Comparison of ENCODE assay signal across 24 cellular contexts in the genomic region with DNA sequence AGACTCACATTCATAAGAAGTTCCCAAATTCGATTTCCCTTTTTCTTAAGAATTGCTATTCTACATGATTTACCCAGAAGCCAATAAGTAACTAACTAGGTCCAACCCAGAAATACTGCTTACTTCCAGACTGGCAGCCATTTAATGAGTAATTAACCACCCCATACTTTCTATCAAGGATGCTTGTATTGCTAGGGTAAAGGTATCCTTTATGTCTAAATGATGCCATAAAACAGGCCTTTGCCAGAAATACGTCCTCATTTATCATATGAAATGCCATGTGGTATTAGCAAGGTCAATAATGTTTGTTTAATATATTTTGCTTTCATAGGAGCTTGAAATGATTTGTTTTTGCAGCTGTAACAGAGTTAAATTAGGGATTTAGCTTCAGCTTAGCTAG.
"Had no signal": no experiment of that assay in that cellular context is flagged by ENCODE, and none has a peak within 500 bp of the region (broad histone marks: within the 10 kb centered on the region; RNA-seq: fewer than 3 reads in every experiment).

No MANE protein-coding gene starts in this region.

- H2AFZ ChIP-seq: parathyroid adenoma had no signal

- H3K27me3 ChIP-seq: adrenal gland, breast epithelium, gastrocnemius medialis, sigmoid colon, spleen, upper lobe of right lung had no signal

- FAIRE-seq: astrocyte had no signal

- H3K36me3 Mint-ChIP-seq: activated naive CD4-positive, alpha-beta T cell treated with anti-CD3 and anti-CD28 coated beads, Interleukin-2, amount 50 U/mL, for 72 hours had no signal

- H3K27ac ChIP-seq: adrenal gland, breast epithelium, coronary artery, gastrocnemius medialis, parathyroid adenoma, sigmoid colon, spleen, thoracic aorta, upper lobe of right lung had no signal

- H3K4me3 Mint-ChIP-seq: immature natural killer cell; stimulated activated memory B cell treated with anti-CD40 and anti-IgM and Interleukin-4, amounts not matched to agents 10 μg/mL and 1 μg/mL and 100 μg/mL, for 72 hours had no signal

- H3K4me3 ChIP-seq: adrenal gland, breast epithelium, coronary artery, gastrocnemius medialis, sigmoid colon, spleen, thoracic aorta, upper lobe of right lung had no signal

- H3K9me3 Mint-ChIP-seq: activated naive CD4-positive, alpha-beta T cell treated with anti-CD3 and anti-CD28 coated beads, Interleukin-2, amount 50 U/mL, for 72 hours; immature natural killer cell; naive thymus-derived CD4-positive, alpha-beta T cell; stimulated activated memory B cell treated with anti-CD40 and anti-IgM and Interleukin-4, amounts not matched to agents 10 μg/mL and 1 μg/mL and 100 μg/mL, for 72 hours had no signal

- H3K36me3 ChIP-seq: adrenal gland, breast epithelium, gastrocnemius medialis, sigmoid colon, spleen, thoracic aorta, upper lobe of right lung had no signal

- DNase-seq: activated CD4-positive, alpha-beta T cell treated with anti-CD3 and anti-CD28 coated beads for 1 hour; activated CD8-positive, alpha-beta memory T cell treated with anti-CD3 and anti-CD28 coated beads for 24 hours; activated CD8-positive, alpha-beta memory T cell treated with anti-CD3 and anti-CD28 coated beads, Interleukin-2, amount 50 U/mL, for 48 hours; activated gamma-delta T cell treated with Interleukin-2 at 50 U/mL for 16 hours; adrenal gland; gastrocnemius medialis; head of caudate nucleus; immature natural killer cell; kidney glomerular epithelial cell; left ventricle myocardium superior; mesenchymal stem cell; naive thymus-derived CD4-positive, alpha-beta T cell; sigmoid colon; spleen; stimulated activated CD4-positive, alpha-beta T cell treated with anti-CD3 and anti-CD28 coated beads, Interleukin-4, amount 100 ng/mL, for 4 hours; T1000; upper lobe of right lung had no signal

- ATAC-seq: activated naive CD4-positive, alpha-beta T cell treated with anti-CD3 and anti-CD28 coated beads, Interleukin-2, amount 50 U/mL, for 72 hours; gastrocnemius medialis; left ventricle myocardium superior; naive thymus-derived CD4-positive, alpha-beta T cell; stimulated activated memory B cell treated with anti-CD40 and anti-IgM and Interleukin-4, amounts not matched to agents 10 μg/mL and 1 μg/mL and 100 μg/mL, for 72 hours; upper lobe of right lung had no signal

- H3K27me3 Mint-ChIP-seq: naive thymus-derived CD4-positive, alpha-beta T cell; stimulated activated memory B cell treated with anti-CD40 and anti-IgM and Interleukin-4, amounts not matched to agents 10 μg/mL and 1 μg/mL and 100 μg/mL, for 72 hours had no signal

- H3K4me1 ChIP-seq: breast epithelium, parathyroid adenoma, upper lobe of right lung had no signal

- H3K9me3 ChIP-seq: adrenal gland, breast epithelium, gastrocnemius medialis, sigmoid colon, spleen, thoracic aorta, upper lobe of right lung had no signal

- H3K9ac ChIP-seq: parathyroid adenoma had no signal
